In genomic region chr2:164953279-164953678, GRCh38 we compare ENCODE assay signal across 26 cellular contexts. TPM values are rescaled to one million over a fixed set of nuclear protein-coding genes. Genes with fewer than 3 reads are reported as not detected.
"Had no signal": no experiment of that assay in that cellular context is flagged by ENCODE, and none has a peak within 500 bp of the region (broad histone marks: within the 10 kb centered on the region; RNA-seq: fewer than 3 reads in every experiment).

No MANE protein-coding gene starts in this region.

- H3K27ac ChIP-seq: coronary artery, gastrocnemius medialis, heart right ventricle, neural progenitor cell, pancreas, testis, tibial nerve, upper lobe of right lung had no signal

- H3K36me3 Mint-ChIP-seq: natural killer cell treated with Interleukin-12 subunit alpha and Interleukin-12 subunit beta and Interleukin-15 and Interleukin-18, amount 100 ng/mL, for 72 hours; neural progenitor cell; stimulated activated memory B cell treated with anti-CD40 and anti-IgM and Interleukin-4, amounts not matched to agents 10 μg/mL and 1 μg/mL and 100 μg/mL, for 72 hours had no signal

- H3K4me3 Mint-ChIP-seq: endodermal cell; natural killer cell treated with Interleukin-12 subunit alpha and Interleukin-12 subunit beta and Interleukin-15 and Interleukin-18, amount 100 ng/mL, for 72 hours; neural progenitor cell; stimulated activated memory B cell treated with anti-CD40 and anti-IgM and Interleukin-4, amounts not matched to agents 10 μg/mL and 1 μg/mL and 100 μg/mL, for 72 hours; stimulated activated naive CD8-positive, alpha-beta T cell treated with anti-CD3 and anti-CD28 coated beads, Interleukin-15, amount 100 ng/mL, for 72 hours had no signal

- H3K4me1 ChIP-seq: gastrocnemius medialis, testis had no signal

- H3K27me3 Mint-ChIP-seq: progenitor cell of endocrine pancreas had no signal

- H3K4me3 ChIP-seq: coronary artery, gastrocnemius medialis, mucosa of descending colon, neural progenitor cell, pancreas, testis, tibial nerve, upper lobe of right lung had no signal

- H3K27ac Mint-ChIP-seq: endodermal cell; natural killer cell treated with Interleukin-12 subunit alpha and Interleukin-12 subunit beta and Interleukin-15 and Interleukin-18, amount 100 ng/mL, for 72 hours; neural progenitor cell; stimulated activated memory B cell treated with anti-CD40 and anti-IgM and Interleukin-4, amounts not matched to agents 10 μg/mL and 1 μg/mL and 100 μg/mL, for 72 hours; stimulated activated naive CD8-positive, alpha-beta T cell treated with anti-CD3 and anti-CD28 coated beads, Interleukin-15, amount 100 ng/mL, for 72 hours had no signal

- H2AFZ ChIP-seq: neural progenitor cell had no signal

- H3K27me3 ChIP-seq: neural progenitor cell, pancreas, testis, tibial nerve, upper lobe of right lung had no signal

- H3K9ac ChIP-seq: neural progenitor cell had no signal

- H3K4me1 Mint-ChIP-seq: stimulated activated naive CD8-positive, alpha-beta T cell treated with anti-CD3 and anti-CD28 coated beads, Interleukin-15, amount 100 ng/mL, for 72 hours had no signal

- H3K36me3 ChIP-seq: gastrocnemius medialis, heart right ventricle, neural progenitor cell, pancreas, spleen, tibial nerve, upper lobe of right lung had no signal

- H3K9me3 ChIP-seq: gastrocnemius medialis, heart right ventricle, mucosa of descending colon, pancreas, spleen, testis, tibial nerve, upper lobe of right lung had no signal

- FAIRE-seq: endothelial cell of umbilical vein had no signal

- H3K4me2 ChIP-seq: neural progenitor cell had no signal

- H3K9me3 Mint-ChIP-seq: endodermal cell; natural killer cell treated with Interleukin-12 subunit alpha and Interleukin-12 subunit beta and Interleukin-15 and Interleukin-18, amount 100 ng/mL, for 72 hours; neural progenitor cell; stimulated activated naive CD8-positive, alpha-beta T cell treated with anti-CD3 and anti-CD28 coated beads, Interleukin-15, amount 100 ng/mL, for 72 hours had no signal

- DNase-seq: effector CD4-positive, alpha-beta T cell; endodermal cell; gastrocnemius medialis; heart right ventricle; islet precursor cell; mammary epithelial cell; mucosa of descending colon; nucleus accumbens; pancreas; spleen; stimulated activated CD4-positive, alpha-beta T cell treated with anti-CD3 and anti-CD28 coated beads, Interleukin-15, amount 100 ng/mL, for 24 hours; stimulated activated CD4-positive, alpha-beta T cell treated with anti-CD3 and anti-CD28 coated beads, Interleukin-1b, Interleukin-23, amount 100 ng/mL, for 48 hours; stimulated activated CD4-positive, alpha-beta T cell treated with anti-CD3 and anti-CD28 coated beads, Interleukin-4, amount 100 ng/mL, for 24 hours; stimulated activated naive CD8-positive, alpha-beta T cell treated with anti-CD3 and anti-CD28 coated beads, Interleukin-15, amount 100 ng/mL, for 72 hours; testis; upper lobe of right lung had no signal

- ATAC-seq: gastrocnemius medialis; heart right ventricle; left lobe of liver; mucosa of descending colon; natural killer cell treated with Interleukin-12 subunit alpha and Interleukin-12 subunit beta and Interleukin-15 and Interleukin-18, amount 100 ng/mL, for 72 hours; pancreas; sciatic nerve; stimulated activated memory B cell treated with anti-CD40 and anti-IgM and Interleukin-4, amounts not matched to agents 10 μg/mL and 1 μg/mL and 100 μg/mL, for 72 hours; stimulated activated naive CD8-positive, alpha-beta T cell treated with anti-CD3 and anti-CD28 coated beads, Interleukin-15, amount 100 ng/mL, for 72 hours; upper lobe of right lung had no signal

RNA-seq across cellular contexts. Expression of gene SLC38A11, which starts 2.0 kb away (rescaled TPM):
- total RNA-seq: dermis microvascular lymphatic vessel endothelial cell; endodermal cell; endothelial cell of umbilical vein; mammary epithelial cell; natural killer cell treated with Interleukin-12 subunit alpha and Interleukin-12 subunit beta and Interleukin-15 and Interleukin-18, amount 100 ng/mL, for 72 hours had no signal
- polyA plus RNA-seq: endothelial cell of umbilical vein had no signal
